1 cellular context compared by ENCODE assay signal in the genomic region with DNA sequence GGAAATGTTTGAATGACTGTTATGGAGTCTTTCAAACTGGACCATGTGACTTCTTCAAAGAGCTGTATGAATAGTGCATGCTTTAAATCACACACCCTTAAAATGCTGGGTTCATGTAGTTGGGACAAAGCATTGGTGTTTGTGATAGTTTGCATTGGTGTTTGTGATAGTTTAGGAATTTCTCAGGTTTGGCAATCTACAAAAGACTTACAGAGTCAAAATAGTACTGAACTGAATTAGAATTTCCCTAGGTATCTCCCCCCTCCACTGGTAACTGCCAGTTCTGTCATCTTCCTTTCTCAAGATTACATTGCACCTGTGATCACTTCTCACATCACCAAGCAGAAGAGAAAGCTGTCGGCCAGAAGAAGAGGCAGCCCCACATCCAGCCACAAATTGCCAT.
TF ChIP-seq lines count a peak whose summit lies in the region.

No MANE protein-coding gene starts in this region.

TF ChIP-seq in H1, 55 proteins besides CTCF, POLR2A, EP300 and RAD21:
- TF ChIP-seq KDM1A (IDR thresholded peaks at IDR 0.05; ENCODE audit: borderline replicate concordance, low read length) (no peak), CHD2 (IDR thresholded peaks at IDR 0.05; ENCODE audit: low read length) (no peak), BACH1 (IDR thresholded peaks at IDR 0.05; ENCODE audit: low read length) (no peak), CREB1 (IDR thresholded peaks at IDR 0.05) (no peak), GABPA (IDR thresholded peaks at IDR 0.05; ENCODE audit: borderline replicate concordance, insufficient read depth, low read length) (no peak), CEBPB (IDR thresholded peaks at IDR 0.05; ENCODE audit: low read depth, low read length) (no peak), USF2 (IDR thresholded peaks at IDR 0.05; ENCODE audit: low read length) (no peak), RBBP5 (IDR thresholded peaks at IDR 0.05; ENCODE audit: borderline replicate concordance, low read depth, low read length) (no peak), BCL11A (IDR thresholded peaks at IDR 0.05; ENCODE audit: low read depth in 2 of 2, low read length in 2 of 2) (no peak), RNF2 (IDR thresholded peaks at IDR 0.05; ENCODE audit: borderline replicate concordance, low read depth, low read length, missing control alignments, poor library complexity, severe bottlenecking) (no peak)
